In the genomic region with DNA sequence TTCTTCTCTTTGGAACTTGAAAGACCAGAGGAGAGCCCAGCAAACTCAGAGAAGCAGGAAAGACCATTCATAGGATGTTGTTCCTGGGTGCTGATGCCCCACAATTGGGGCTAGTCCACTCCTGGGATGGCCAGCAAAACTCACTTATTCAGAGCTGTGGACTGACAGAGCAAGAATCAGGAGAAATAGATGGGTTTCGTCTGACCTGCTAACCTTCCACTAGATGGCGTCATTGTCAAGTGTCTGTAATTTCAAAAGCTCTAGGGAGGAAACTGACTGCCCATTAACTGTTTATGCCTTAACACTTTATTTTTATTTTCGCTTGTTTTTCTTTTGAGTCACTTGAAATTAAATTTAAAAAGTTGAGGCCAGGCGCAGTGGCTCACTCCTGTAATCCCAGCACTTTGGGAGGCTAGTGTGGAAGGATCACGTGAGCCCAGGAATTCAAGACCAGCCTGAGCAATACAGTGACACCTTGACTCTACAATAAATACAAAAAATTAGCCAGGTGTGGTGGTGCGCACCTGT, we compare ENCODE assay signal across 8 cellular contexts. TPM values are rescaled to one million over a fixed set of nuclear protein-coding genes. Genes with fewer than 3 reads are reported as not detected.
DNase-seq lines count a peak whose midpoint lies in the region; ATAC-seq and TF ChIP-seq lines count a peak whose summit lies in the region.

No MANE protein-coding gene starts in this region.

- H3K4me1 Mint-ChIP-seq in activated CD8-positive, alpha-beta T cell treated with anti-CD3 and anti-CD28 coated beads, Interleukin-2, amount 10 ng/mL, durations not matched to agents 7 days and 5 days (ENCODE audit: low read depth) = peaks cover 13% of the 10 kb centered on the region

- H2AFZ ChIP-seq in osteoblast (ENCODE audit: low read length) = peak overlapping the region; percentile 56

- POLR2A ChIA-PET in activated CD8-positive, alpha-beta T cell treated with anti-CD3 and anti-CD28 coated beads, Interleukin-2, amount 10 ng/mL, durations not matched to agents 7 days and 5 days (lab: Charles Lee) = interaction anchor here (1.0 to 2.3 kb wide), 4 partner anchors 71 to 230 kb away, joined by 3 to 19 read pairs (median 10); a partner anchor contains a TSS

- no peaks in the 10 kb centered on the region for H3K79me2 ChIP-seq in osteoblast (ENCODE audit: insufficient read depth, low read length)

- TF ChIP-seq CTCF in osteoblast (IDR thresholded peaks at IDR 0.05; ENCODE audit: extremely low read depth, low read depth, low read length) = peak; percentile 83

- no peak overlapping the region for H3K27ac ChIP-seq in osteoblast (ENCODE audit: low read depth, low read length)

- no peak overlapping the region for H3K4me3 ChIP-seq in osteoblast (ENCODE audit: insufficient read depth, low read length)

- peaks cover 19% of the 10 kb centered on the region for H3K4me1 ChIP-seq in osteoblast (ENCODE audit: insufficient read depth, low read length)

- ATAC-seq in activated CD8-positive, alpha-beta T cell treated with anti-CD3 and anti-CD28 coated beads, Interleukin-2, amount 10 ng/mL, durations not matched to agents 7 days and 5 days = peak; percentile 86
- ATAC-seq in GM18502 (IDR thresholded peaks at IDR 0.05; ENCODE audit: poor library complexity, unreplicated experiment) = no peak

- CTCF ChIA-PET in activated CD8-positive, alpha-beta T cell treated with anti-CD3 and anti-CD28 coated beads, Interleukin-2, amount 10 ng/mL, durations not matched to agents 7 days and 5 days (lab: Charles Lee) = interaction anchor here (0.6 to 15.3 kb wide), 65 partner anchors 9 to 442 kb away, joined by 3 to 492 read pairs (median 5); a partner anchor contains a TSS

- H3K36me3 Mint-ChIP-seq in activated CD8-positive, alpha-beta T cell treated with anti-CD3 and anti-CD28 coated beads, Interleukin-2, amount 10 ng/mL, durations not matched to agents 7 days and 5 days (ENCODE audit: low read depth) = no peaks in the 10 kb centered on the region

- H3K9me3 Mint-ChIP-seq in activated CD8-positive, alpha-beta T cell treated with anti-CD3 and anti-CD28 coated beads, Interleukin-2, amount 10 ng/mL, durations not matched to agents 7 days and 5 days (ENCODE audit: insufficient read depth) = no peaks in the 10 kb centered on the region

- H4K20me1 ChIP-seq in osteoblast (ENCODE audit: insufficient read depth, low read length) = no peaks in the 10 kb centered on the region

- no peaks in the 10 kb centered on the region for H3K9me3 ChIP-seq in osteoblast (ENCODE audit: low read depth, low read length)

- H3K4me2 ChIP-seq in osteoblast (ENCODE audit: insufficient read depth, low read length) = peak overlapping the region; percentile 23

- H3K36me3 ChIP-seq in osteoblast (ENCODE audit: insufficient read depth, low read length) = no peaks in the 10 kb centered on the region

- peaks cover 2% of the 10 kb centered on the region for H3K27me3 Mint-ChIP-seq in activated CD8-positive, alpha-beta T cell treated with anti-CD3 and anti-CD28 coated beads, Interleukin-2, amount 10 ng/mL, durations not matched to agents 7 days and 5 days (ENCODE audit: low read depth)

- no peak overlapping the region for H3K27ac Mint-ChIP-seq in activated CD8-positive, alpha-beta T cell treated with anti-CD3 and anti-CD28 coated beads, Interleukin-2, amount 10 ng/mL, durations not matched to agents 7 days and 5 days

- no peak overlapping the region for H3K4me3 Mint-ChIP-seq in activated CD8-positive, alpha-beta T cell treated with anti-CD3 and anti-CD28 coated beads, Interleukin-2, amount 10 ng/mL, durations not matched to agents 7 days and 5 days

- H3K27me3 ChIP-seq in osteoblast (ENCODE audit: insufficient read depth, low read length) = no peaks in the 10 kb centered on the region

- DNase-seq in DMS79 treated with DMSO at 0.1 percent for 48 hours (lab: John Stamatoyannopoulos, UW) (peak; percentile 52), HK-2 (ENCODE audit: unreplicated experiment) (peak; percentile 35), NCI-H510A (lab: John Stamatoyannopoulos, UW) (peak; percentile 44), foreskin melanocyte (peak; percentile 64), osteoblast (ENCODE audit: insufficient read length, low spot score, missing footprints) (peak; percentile 84)
- peak; percentile 63 for DNase-seq in activated CD8-positive, alpha-beta T cell treated with anti-CD3 and anti-CD28 coated beads, Interleukin-2, amount 10 ng/mL, durations not matched to agents 7 days and 5 days
- DNase-seq in stimulated activated CD4-positive, alpha-beta T cell treated with anti-CD3 and anti-CD28 coated beads, Interleukin-12 subunit alpha, Interleukin-12 subunit beta, amount 100 ng/mL, for 4 hours = no peak

RNA-seq across cellular contexts. Expression of a gene that starts 28.7 kb away (rescaled TPM):
- total RNA-seq in activated CD8-positive, alpha-beta T cell treated with anti-CD3 and anti-CD28 coated beads, Interleukin-2, amount 10 ng/mL, durations not matched to agents 7 days and 5 days = 1 to 10 TPM; 1.7 to 2.3 TPM
- total RNA-seq in osteoblast = 12.3 and 27.7 TPM in 2 replicates

RNA-seq across cellular contexts. Expression of a gene that starts 29.5 kb away (rescaled TPM):
- 100 to 1,000 TPM; 188 to 197 TPM for total RNA-seq in activated CD8-positive, alpha-beta T cell treated with anti-CD3 and anti-CD28 coated beads, Interleukin-2, amount 10 ng/mL, durations not matched to agents 7 days and 5 days
- 0.29 and 0.36 TPM in 2 replicates for total RNA-seq in osteoblast

Comparison
In these comparisons a context has a peak if more than half of its experiments do, and no peak if none do; other contexts are left out.
1. RNA of a gene that starts 29.5 kb away (total RNA-seq): 188 to 197 TPM in activated CD8-positive, alpha-beta T cell treated with anti-CD3 and anti-CD28 coated beads, Interleukin-2, amount 10 ng/mL, durations not matched to agents 7 days and 5 days; 0.29 to 0.36 TPM in osteoblast; every median in the first group is over 100 times any median in the second.